Comparison of ENCODE assay signal across 17 cellular contexts in the genomic region with DNA sequence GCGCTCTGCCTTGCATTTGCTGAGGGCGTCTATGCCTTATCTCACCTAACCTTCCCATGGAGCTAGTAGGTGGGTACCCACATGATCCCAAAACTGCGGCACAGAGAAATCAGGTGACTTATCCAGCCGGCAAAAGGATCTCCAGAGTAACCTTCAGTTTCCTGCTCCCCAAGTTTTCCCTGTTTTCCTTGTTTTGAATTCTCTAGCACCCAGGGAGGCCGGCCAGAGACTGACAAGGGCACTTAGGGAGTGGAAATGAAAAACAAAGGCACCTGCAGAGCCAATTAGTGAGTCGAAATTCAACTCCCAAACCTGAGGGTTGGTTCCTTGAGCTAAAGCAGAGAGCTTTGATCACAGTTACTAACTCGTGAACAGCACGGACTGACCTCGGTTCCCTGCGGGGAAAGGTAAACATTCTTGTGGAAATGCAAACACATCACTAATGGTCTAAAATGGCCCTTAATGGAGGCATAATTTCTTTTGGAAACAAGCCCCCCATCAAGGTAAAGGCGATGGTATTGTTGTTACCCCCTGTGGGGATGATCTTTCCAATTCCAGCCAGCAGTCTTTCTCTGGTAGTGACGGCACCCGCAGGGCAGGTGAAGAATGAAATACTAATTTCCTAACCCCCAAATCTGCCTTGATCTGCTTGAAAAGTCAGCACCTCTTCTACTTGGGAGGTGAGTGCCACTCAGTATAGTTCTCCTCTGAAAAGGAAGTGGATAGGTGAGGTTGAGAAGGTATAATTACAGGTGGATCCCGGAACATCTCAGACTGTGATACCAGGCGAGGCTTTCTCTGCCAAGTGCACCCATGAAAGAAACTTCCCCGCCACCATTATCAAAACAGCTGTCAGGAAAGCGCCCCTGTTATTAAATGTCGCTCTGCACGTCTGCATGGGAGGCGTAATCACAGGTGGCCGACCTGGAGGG.
A peak's percentile ranks its signal among the peaks of the same experiment; 100 is the strongest.
DNase-seq lines count a peak whose midpoint lies in the region; ATAC-seq and TF ChIP-seq lines count a peak whose summit lies in the region.
"Had no signal": no experiment of that assay in that cellular context is flagged by ENCODE, and none has a peak within 500 bp of the region (broad histone marks: within the 10 kb centered on the region; RNA-seq: fewer than 3 reads in every experiment).

No MANE protein-coding gene starts in this region.

- H3K27ac ChIP-seq in naive thymus-derived CD4-positive, alpha-beta T cell (ENCODE audit: low read depth, low read length), result no peak overlapping the region
- H3K27ac ChIP-seq: brain microvascular endothelial cell, gastroesophageal sphincter, SJSA1, skin epidermis had no signal

- no peak overlapping the region for H3K27ac Mint-ChIP-seq in HFFc6
- peak overlapping the region in 1 of 9 donors; percentile 39 for H3K27ac Mint-ChIP-seq in naive thymus-derived CD4-positive, alpha-beta T cell
- H3K27ac Mint-ChIP-seq: CD4-positive, alpha-beta memory T cell; natural killer cell had no signal

- POLR2A ChIA-PET in naive thymus-derived CD4-positive, alpha-beta T cell (lab: Charles Lee), result no interaction called here

- H3K27me3 Mint-ChIP-seq in HFFc6 (ENCODE audit: insufficient read depth), result no peaks in the 10 kb centered on the region
- peaks cover 0 to 5% (median 4%) of the 10 kb centered on the region in 5 donors for H3K27me3 Mint-ChIP-seq in naive thymus-derived CD4-positive, alpha-beta T cell

- peak overlapping the region; percentile 30 for H3K4me3 ChIP-seq in iPS-15b (ENCODE audit: low read depth, low read length)
- no peak overlapping the region for H3K4me3 ChIP-seq in naive thymus-derived CD4-positive, alpha-beta T cell (ENCODE audit: low read length)
- H3K4me3 ChIP-seq: gastroesophageal sphincter, SJSA1, skin epidermis had no signal

- no peaks in the 10 kb centered on the region for H3K36me3 Mint-ChIP-seq in HFFc6 (ENCODE audit: low read depth)
- peaks cover 0 to 5% (median 0%) of the 10 kb centered on the region in 5 donors for H3K36me3 Mint-ChIP-seq in naive thymus-derived CD4-positive, alpha-beta T cell
- H3K36me3 Mint-ChIP-seq: CD4-positive, alpha-beta memory T cell; natural killer cell had no signal

- no peak overlapping the region for H3K4me3 Mint-ChIP-seq in HFFc6
- no peak overlapping the region for H3K4me3 Mint-ChIP-seq in naive thymus-derived CD4-positive, alpha-beta T cell
- H3K4me3 Mint-ChIP-seq: CD4-positive, alpha-beta memory T cell; natural killer cell had no signal

- no peak for ATAC-seq in HG03159 (IDR thresholded peaks at IDR 0.05; ENCODE audit: unreplicated experiment)
- ATAC-seq in naive thymus-derived CD4-positive, alpha-beta T cell, result no peak
- ATAC-seq: gastroesophageal sphincter, left colon, natural killer cell had no signal

- H3K36me3 ChIP-seq in iPS-15b (ENCODE audit: control insufficient read depth, insufficient read depth, low read length), result no peaks in the 10 kb centered on the region
- no peaks in the 10 kb centered on the region for H3K36me3 ChIP-seq in naive thymus-derived CD4-positive, alpha-beta T cell (ENCODE audit: control insufficient read depth in 2 of 3, insufficient read depth in 3 of 3, low read length in 3 of 3)
- H3K36me3 ChIP-seq: brain microvascular endothelial cell, gastroesophageal sphincter, SJSA1 had no signal

- DNase-seq in NCI-H128 (lab: John Stamatoyannopoulos, UW; ENCODE audit: unreplicated experiment) (peak; percentile 97), NCI-H2227 (lab: John Stamatoyannopoulos, UW; ENCODE audit: unreplicated experiment) (peak; percentile 89), GM20000 (ENCODE audit: low spot score) (no peak), HFFc6 (no peak)
- DNase-seq in naive thymus-derived CD4-positive, alpha-beta T cell, result no peak
- DNase-seq: activated CD8-positive, alpha-beta memory T cell treated with anti-CD3 and anti-CD28 coated beads for 24 hours; brain microvascular endothelial cell; CD4-positive, alpha-beta memory T cell; effector memory CD4-positive, alpha-beta T cell; GF-D8; left colon; natural killer cell had no signal

- peaks cover 81% of the 10 kb centered on the region for H3K27me3 ChIP-seq in iPS-15b (ENCODE audit: control insufficient read depth, insufficient read depth, low read length)
- H3K27me3 ChIP-seq in naive thymus-derived CD4-positive, alpha-beta T cell (ENCODE audit: control insufficient read depth in 2 of 2, insufficient read depth in 2 of 2, low read length in 2 of 2), result no peaks in the 10 kb centered on the region
- H3K27me3 ChIP-seq: brain microvascular endothelial cell, gastroesophageal sphincter, SJSA1 had no signal

- H3K9me3 Mint-ChIP-seq in HFFc6, result peaks cover 35% of the 10 kb centered on the region
- peaks cover 0 to 15% (median 4%) of the 10 kb centered on the region in 11 donors for H3K9me3 Mint-ChIP-seq in naive thymus-derived CD4-positive, alpha-beta T cell

- no peaks in the 10 kb centered on the region for H3K4me1 Mint-ChIP-seq in HFFc6 (ENCODE audit: low read depth)
- no peaks in the 10 kb centered on the region for H3K4me1 Mint-ChIP-seq in naive thymus-derived CD4-positive, alpha-beta T cell
- H3K4me1 Mint-ChIP-seq: natural killer cell had no signal

- H3K4me1 ChIP-seq in iPS-15b (ENCODE audit: control insufficient read depth, insufficient read depth, low read length), result peaks cover 9% of the 10 kb centered on the region
- H3K4me1 ChIP-seq in naive thymus-derived CD4-positive, alpha-beta T cell (ENCODE audit: control insufficient read depth in 2 of 2, insufficient read depth in 2 of 2, low read length in 2 of 2), result no peaks in the 10 kb centered on the region
- H3K4me1 ChIP-seq: SJSA1 had no signal

- H3K9me3 ChIP-seq in iPS-15b (ENCODE audit: control insufficient read depth, insufficient read depth, low read length), result no peaks in the 10 kb centered on the region
- no peaks in the 10 kb centered on the region for H3K9me3 ChIP-seq in naive thymus-derived CD4-positive, alpha-beta T cell (ENCODE audit: control insufficient read depth in 2 of 3, low read length in 3 of 3)
- H3K9me3 ChIP-seq: gastroesophageal sphincter, SJSA1 had no signal

- no peak overlapping the region for H3K9ac ChIP-seq in iPS-15b (ENCODE audit: low read depth, low read length)

- no peak for TF ChIP-seq CTCF in GM20000 (IDR thresholded peaks at IDR 0.05; ENCODE audit: extremely low read depth, missing control alignments)
- TF ChIP-seq CTCF in HFFc6 (IDR thresholded peaks at IDR 0.05), result no peak

- intact Hi-C loops in naive thymus-derived CD4-positive, alpha-beta T cell (cut with micrococcal nuclease), result no loop called here

- CTCF ChIA-PET in naive thymus-derived CD4-positive, alpha-beta T cell (lab: Charles Lee), result no interaction called here

Comparison
In these comparisons a context has a peak if more than half of its experiments do, and no peak if none do; other contexts are left out.
1. DNase-seq: peak in NCI-H128 (single experiment) and NCI-H2227 (single experiment); none in GM20000 (single experiment), HFFc6 (single experiment) and naive thymus-derived CD4-positive, alpha-beta T cell (0 of 9).